In the genomic region with DNA sequence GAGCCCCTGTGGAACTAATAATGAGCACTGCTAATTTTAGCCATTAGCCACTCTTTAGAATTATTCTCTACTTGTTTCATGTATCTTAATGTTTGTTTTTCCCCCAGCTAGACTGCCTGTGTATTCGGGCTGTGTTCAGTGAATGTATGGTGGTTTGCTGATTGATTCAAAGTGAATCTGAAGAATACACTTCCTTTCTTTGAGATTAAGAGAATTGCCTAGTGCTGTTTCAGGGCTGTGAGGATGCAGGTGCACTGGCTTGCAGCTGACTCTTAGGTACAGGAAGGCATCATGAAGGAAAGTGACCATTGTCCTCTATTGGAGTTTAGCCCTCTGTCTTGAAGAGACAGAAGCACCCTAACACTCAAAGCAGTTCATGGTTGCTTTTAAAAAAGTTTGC, we compare ENCODE assay signal across 11 cellular contexts.
A peak's percentile ranks its signal among the peaks of the same experiment; 100 is the strongest.
DNase-seq lines count a peak whose midpoint lies in the region; ATAC-seq and TF ChIP-seq lines count a peak whose summit lies in the region.
"Had no signal": no experiment of that assay in that cellular context is flagged by ENCODE, and none has a peak within 500 bp of the region (broad histone marks: within the 10 kb centered on the region; RNA-seq: fewer than 3 reads in every experiment).

No MANE protein-coding gene starts in this region.

- peaks cover 25% of the 10 kb centered on the region for H3K4me1 ChIP-seq in MM.1S (ENCODE audit: low read length)
- peaks cover 5% of the 10 kb centered on the region for H3K4me1 ChIP-seq in mammary epithelial cell (ENCODE audit: insufficient read depth, low read length)

- H3K79me2 ChIP-seq in MM.1S (ENCODE audit: low read length) (peaks cover 12% of the 10 kb centered on the region; the same call in 1 of the 2 replicates), mammary epithelial cell (ENCODE audit: insufficient read depth, low read length) (peaks cover 59% of the 10 kb centered on the region)

- intact Hi-C loops in mammary epithelial cell (cut with micrococcal nuclease) = no loop called here

- in situ Hi-C loops in mammary epithelial cell (cut with MboI; ENCODE audit: low sequenced_read_pairs in 2 of 2) = no loop called here

- no peak overlapping the region for H3K4me3 ChIP-seq in MM.1S (ENCODE audit: low read length)
- H3K4me3 ChIP-seq in mammary epithelial cell (replicated peaks in 1 of 3; ENCODE audit: insufficient read depth in 1 of 3, low read depth in 2 of 3, low read length in 3 of 3) = no peak overlapping the region
- H3K4me3 ChIP-seq: Peyer's patch had no signal

- WGBS in mammary epithelial cell (ENCODE audit: low coverage, missing lambda C conversion rate) = 100% methylated on average over 1 of the region's 1 CpG

- H3K27me3 ChIP-seq in MM.1S (replicated peaks; ENCODE audit: insufficient read depth, low read length) (no peaks in the 10 kb centered on the region), mammary epithelial cell (ENCODE audit: insufficient read depth, low read length) (no peaks in the 10 kb centered on the region)
- H3K27me3 ChIP-seq: Peyer's patch had no signal

- H3K36me3 ChIP-seq in MM.1S (replicated peaks; ENCODE audit: insufficient read depth, low read length) (no peaks in the 10 kb centered on the region), mammary epithelial cell (ENCODE audit: insufficient read depth, low read length) (no peaks in the 10 kb centered on the region)
- H3K36me3 ChIP-seq: Peyer's patch had no signal

- no peaks in the 10 kb centered on the region; the same call in 1 of the 2 replicates for H3F3A ChIP-seq in MM.1S (ENCODE audit: insufficient read depth, low read length)

- H2AFZ ChIP-seq in MM.1S (ENCODE audit: low read length) (no peak overlapping the region), mammary epithelial cell (ENCODE audit: low read depth, low read length) (no peak overlapping the region)

- H3K4me2 ChIP-seq in MM.1S (ENCODE audit: low read depth, low read length) (no peak overlapping the region), mammary epithelial cell (ENCODE audit: insufficient read depth, low read depth, low read length) (no peak overlapping the region)

- no TSS peak for BruUV-seq in mammary epithelial cell (replicated peaks; lab: Mats Ljungman, UMichigan)

- H4K20me1 ChIP-seq in MM.1S (ENCODE audit: insufficient read depth, low read length) (no peaks in the 10 kb centered on the region), mammary epithelial cell (ENCODE audit: insufficient read depth, low read length) (no peaks in the 10 kb centered on the region)

- peak; percentile 67 for DNase-seq in MM.1S
- no peak for DNase-seq in NK-92 treated with Interleukin-12 subunit alpha and Interleukin-12 subunit beta, amount 100 ng/mL, for 24 hours (lab: John Stamatoyannopoulos, UW)
- no peak for DNase-seq in NOMO-1 treated with dmso at 0.1 percent for 144 hours (lab: John Stamatoyannopoulos, UW; ENCODE audit: unreplicated experiment)
- DNase-seq in NCI-H510A (lab: John Stamatoyannopoulos, UW) = no peak
- no peak for DNase-seq in mammary epithelial cell
- DNase-seq: H7, Peyer's patch had no signal

- CTCF ChIA-PET in mammary epithelial cell (lab: Charles Lee; ENCODE audit: low non-redundant PET) = no interaction called here

- H3K27ac ChIP-seq in MM.1S (ENCODE audit: low read length) (peak overlapping the region; percentile 37; the same call in 1 of the 2 replicates), mammary epithelial cell (ENCODE audit: insufficient read depth, low read depth, low read length) (no peak overlapping the region)
- H3K27ac ChIP-seq: Peyer's patch, VCaP had no signal

- ATAC-seq in GM18498 (IDR thresholded peaks at IDR 0.05; ENCODE audit: unreplicated experiment) = peak; percentile 86
- peak; percentile 84 for ATAC-seq in GM19397 (IDR thresholded peaks at IDR 0.05; ENCODE audit: unreplicated experiment)
- ATAC-seq in HG02884 (IDR thresholded peaks at IDR 0.05; ENCODE audit: unreplicated experiment) = peak; percentile 85

- no peak overlapping the region for H3K9ac ChIP-seq in MM.1S (ENCODE audit: low read length)
- no peak overlapping the region for H3K9ac ChIP-seq in mammary epithelial cell (ENCODE audit: insufficient read depth, low read length)

- dilution Hi-C loops in mammary epithelial cell (cut with HindIII; ENCODE audit: low sequenced_read_pairs) = no loop called here

- no peaks in the 10 kb centered on the region for H3K9me2 ChIP-seq in MM.1S (replicated peaks; ENCODE audit: insufficient read depth, low read length)

- H3K9me3 ChIP-seq in MM.1S (replicated peaks; ENCODE audit: insufficient read depth, low read length) (no peaks in the 10 kb centered on the region), mammary epithelial cell (replicated peaks; ENCODE audit: insufficient read depth, low read length) (no peaks in the 10 kb centered on the region)
- H3K9me3 ChIP-seq: Peyer's patch had no signal

- TF ChIP-seq CTCF in MM.1S (IDR thresholded peaks at IDR 0.05; ENCODE audit: low read length) = no peak
- TF ChIP-seq CTCF in mammary epithelial cell (conservative IDR thresholded peaks at IDR 0.05 in 1 of 2, IDR thresholded peaks at IDR 0.05 in 1 of 2; ENCODE audit: extremely low read depth in 1 of 2, insufficient read depth in 1 of 2, low read depth in 1 of 2, low read length in 2 of 2) = no peak
